ENCODE assay signal across 9 cellular contexts in the genomic region with DNA sequence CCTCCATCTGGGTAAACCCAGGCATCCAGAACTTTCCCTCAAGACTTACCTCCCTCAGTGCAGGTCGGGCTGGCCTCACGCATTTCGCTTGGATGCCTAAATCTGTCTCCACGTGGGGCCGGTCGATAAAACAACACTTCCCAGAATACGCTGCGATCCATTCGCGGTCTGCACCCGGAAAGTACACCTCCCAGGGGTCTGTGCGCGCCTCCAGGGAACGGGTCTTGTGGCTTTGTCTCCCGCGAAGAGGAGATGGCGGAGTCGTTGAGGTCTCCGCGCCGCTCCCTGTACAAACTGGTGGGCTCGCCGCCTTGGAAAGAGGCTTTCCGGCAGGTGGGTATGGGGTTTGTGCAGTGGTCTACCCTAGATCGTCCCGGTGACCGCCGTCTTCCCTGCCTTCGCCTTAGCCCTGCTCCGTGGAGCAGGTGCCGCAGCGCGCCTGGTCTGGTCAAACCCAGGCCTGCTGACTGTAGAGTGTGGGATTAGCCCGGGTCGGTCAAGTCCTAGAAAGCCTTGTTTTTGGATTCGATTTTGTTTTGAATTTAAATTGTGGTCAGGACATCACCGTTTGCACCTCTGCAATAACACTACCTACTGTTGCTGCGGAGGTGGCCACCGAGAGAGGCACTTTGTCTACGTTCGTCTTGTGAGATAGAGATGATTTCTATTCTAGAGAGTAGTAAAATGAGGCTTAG. TPM values are rescaled to one million over a fixed set of nuclear protein-coding genes. Genes with fewer than 3 reads are reported as not detected.
A peak's percentile ranks its signal among the peaks of the same experiment; 100 is the strongest.
DNase-seq lines count a peak whose midpoint lies in the region; ATAC-seq, FAIRE-seq and TF ChIP-seq lines count a peak whose summit lies in the region.
"Had no signal": no experiment of that assay in that cellular context is flagged by ENCODE, and none has a peak within 500 bp of the region (broad histone marks: within the 10 kb centered on the region; RNA-seq: fewer than 3 reads in every experiment).

TSS of gene RPAIN (plus strand) at position 224 of the 695 bp plus-strand sequence. CDS start at position 253, 29 bp downstream.

- peak within 1 kb of the TSS; percentile 71 for H3K27ac ChIP-seq in ectodermal cell (ENCODE audit: insufficient read depth, low read depth, low read length, poor library complexity, severe bottlenecking)

- H3K4me3 ChIP-seq in BJ (ENCODE audit: low read depth, low read length): peak within 1 kb of the TSS; percentile 65
- H3K4me3 ChIP-seq in ectodermal cell (ENCODE audit: insufficient read depth, low read depth, low read length): peak within 1 kb of the TSS; percentile 74

- 0 to 1% methylated on average over 41 of the region's 41 CpGs for WGBS in ectodermal cell, 2 experiments

- H3K4me1 ChIP-seq in ectodermal cell (ENCODE audit: control insufficient read depth, insufficient read depth, low read length): peaks cover 7% of the 10 kb centered on the region

- H3K9me3 ChIP-seq in ectodermal cell (ENCODE audit: control insufficient read depth, low read length): no peaks in the 10 kb centered on the region

- DNase-seq in BJ (ENCODE audit: low read depth): no peak
- peak; percentile 47 for DNase-seq in GM19239 (ENCODE audit: insufficient read length, low spot score)
- DNase-seq in NCI-H69 (lab: John Stamatoyannopoulos, UW): peak; percentile 91
- peak; percentile 76 to 87 for DNase-seq in activated CD4-positive, alpha-beta T cell treated with anti-CD3 and anti-CD28 coated beads, Interleukin-2, amount 50 U/mL, for 24 hours (ENCODE audit: low read depth in 1 of 2, low spot score in 1 of 2)
- peak; percentile 94 for DNase-seq in medulla oblongata (ENCODE audit: extremely low spot score)
- DNase-seq in stimulated activated CD8-positive, alpha-beta memory T cell treated with anti-CD3 and anti-CD28 coated beads, Interleukin-12 subunit alpha, Interleukin-12 subunit beta, amount 100 ng/mL, for 24 hours (ENCODE audit: extremely low read depth): peak; percentile 63

- TF ChIP-seq CTCF in BJ (IDR thresholded peaks at IDR 0.05; ENCODE audit: insufficient read depth, low read depth, low read length): no peak

- POLR2A ChIA-PET in BJ (lab: Charles Lee): no interaction called here

- CTCF ChIA-PET in BJ (lab: Yijun Ruan, JAX): interaction anchor here (0.9 to 1.2 kb wide), 3 partner anchors 19 to 192 kb away, joined by 3 to 6 read pairs (median 6); partner anchors contain the start of gene C1QBP

- H3K36me3 ChIP-seq in BJ (ENCODE audit: control insufficient read depth, insufficient read depth, low read length) (peaks cover 4% of the 10 kb centered on the region), ectodermal cell (ENCODE audit: control insufficient read depth, insufficient read depth, low read length) (peaks cover 30% of the 10 kb centered on the region)

- H3K27me3 ChIP-seq in BJ (ENCODE audit: control insufficient read depth, insufficient read depth, low read length) (no peaks in the 10 kb centered on the region), ectodermal cell (ENCODE audit: control insufficient read depth, insufficient read depth, low read length, poor library complexity, severe bottlenecking) (no peaks in the 10 kb centered on the region)

- FAIRE-seq in GM19239 (lab: Jason Lieb, UNC): peak; percentile 61
- FAIRE-seq: islet of Langerhans had no signal

- peak; percentile 43 for ATAC-seq in HG03442 (IDR thresholded peaks at IDR 0.05; ENCODE audit: unreplicated experiment)

RNA-seq across cellular contexts. Expression of gene RPAIN, which starts in this region (rescaled TPM):
- 22.8 and 29.9 TPM in 2 replicates for polyA plus RNA-seq in BJ (2011; rRNA removed)
- 6.8 and 9.5 TPM in 2 replicates for polyA minus RNA-seq in BJ (2011; rRNA and poly(A)+ RNA removed)
- 86.7 TPM for polyA plus RNA-seq in ectodermal cell (2013, experiment 1 of 4)
- 88.1 TPM for polyA plus RNA-seq in ectodermal cell (2013, experiment 2 of 4)
- 71.2 TPM for polyA plus RNA-seq in ectodermal cell (2013, experiment 3 of 4)
- polyA plus RNA-seq in ectodermal cell (2013, experiment 4 of 4): 69.4 TPM
